Comparison of ENCODE assay signal across 1 cellular context in genomic region chr4:148116971-148117370, GRCh38.
TF ChIP-seq lines count a peak whose summit lies in the region.

No MANE protein-coding gene starts in this region.

TF ChIP-seq in HCT116, 20 proteins besides CTCF, POLR2A, EP300 and RAD21:
- TF ChIP-seq ZNF274 (IDR thresholded peaks at IDR 0.05; ENCODE audit: low read depth, low read length) (no peak), POLR2AphosphoS5 (IDR thresholded peaks at IDR 0.05; ENCODE audit: low read depth, low read length) (no peak), CEBPB (IDR thresholded peaks at IDR 0.05; ENCODE audit: low read depth) (no peak), EZH2phosphoT487 (IDR thresholded peaks at IDR 0.05; ENCODE audit: borderline replicate concordance) (no peak), MAX (IDR thresholded peaks at IDR 0.05) (no peak), EGR1 (IDR thresholded peaks at IDR 0.05; ENCODE audit: low read depth) (no peak)
